ENCODE assay signal across 14 cellular contexts in the genomic region with DNA sequence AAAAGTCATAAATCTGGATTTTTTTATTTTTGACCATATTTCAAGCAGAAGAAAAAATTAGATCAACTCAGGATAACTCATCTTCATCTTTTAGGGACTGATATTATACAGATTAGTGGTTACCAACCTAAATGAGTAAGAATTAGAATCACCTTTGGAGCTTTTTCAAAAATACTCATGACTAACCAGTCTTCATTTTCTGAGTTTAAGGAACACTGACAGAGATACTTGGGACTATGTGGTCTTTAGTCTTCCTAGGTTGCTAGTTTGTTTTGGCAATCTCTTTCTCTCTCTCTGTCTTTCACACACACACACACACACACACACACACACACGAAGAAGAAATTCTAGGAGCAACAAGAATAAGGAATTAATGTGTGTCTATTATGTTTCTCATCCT. TPM values are rescaled to one million over a fixed set of nuclear protein-coding genes. Genes with fewer than 3 reads are reported as not detected.
DNase-seq lines count a peak whose midpoint lies in the region; ATAC-seq and TF ChIP-seq lines count a peak whose summit lies in the region.
"Had no signal": no experiment of that assay in that cellular context is flagged by ENCODE, and none has a peak within 500 bp of the region (broad histone marks: within the 10 kb centered on the region; RNA-seq: fewer than 3 reads in every experiment).

No MANE protein-coding gene starts in this region.

- H3K4me1 Mint-ChIP-seq in activated T-cell treated with anti-CD3 and anti-CD28 coated beads, Interleukin-2, amount 50 U/mL, for 72 hours (ENCODE audit: low read depth) = peaks cover 13% of the 10 kb centered on the region

- H3K36me3 Mint-ChIP-seq in activated T-cell treated with anti-CD3 and anti-CD28 coated beads, Interleukin-2, amount 50 U/mL, for 72 hours (ENCODE audit: insufficient read depth in 2 of 2) = peaks cover 4 to 7% of the 10 kb centered on the region in 2 donors

- no peaks in the 10 kb centered on the region for H3K27me3 Mint-ChIP-seq in activated T-cell treated with anti-CD3 and anti-CD28 coated beads, Interleukin-2, amount 50 U/mL, for 72 hours (ENCODE audit: low read depth)

- intact Hi-C loops in breast epithelium (cut with DNase I; ENCODE audit: low total_unique reads) = no loop called here
- intact Hi-C loops in lower lobe of right lung (cut with DNase I) = no loop called here
- intact Hi-C loops in transverse colon (cut with DNase I; ENCODE audit: low total_unique reads) = no loop called here

- WGBS in transverse colon (ENCODE audit: low coverage in 1 of 2), 2 donors = 11 to 24% methylated on average over 1 of the region's 1 CpG

- no peak for DNase-seq in activated T-cell treated with anti-CD3 and anti-CD28 coated beads, Interleukin-2, amount 50 U/mL, for 72 hours
- DNase-seq in activated T-cell treated with anti-CD3 and anti-CD28 coated beads, Interleukin-2, amount 50 U/mL, for 1 hour = no peak
- DNase-seq in breast epithelium (ENCODE audit: low spot score in 2 of 2) (no peak), lower lobe of right lung (no peak), transverse colon (no peak), NCI-H82 treated with DMSO at 0.1 percent for 48 hours (lab: John Stamatoyannopoulos, UW; ENCODE audit: unreplicated experiment) (no peak)
- DNase-seq: activated CD4-positive, alpha-beta T cell treated with anti-CD3 and anti-CD28 coated beads, Interleukin-2, amount 50 U/mL, for 48 hours; midbrain; NCI-H2227 treated with DMSO at 0.1 percent for 48 hours; SJCRH30; stimulated activated CD4-positive, alpha-beta T cell treated with anti-CD3 and anti-CD28 coated beads, Interleukin-1b, Interleukin-23, amount 100 ng/mL, for 48 hours had no signal

- no peaks in the 10 kb centered on the region for H3K9me3 ChIP-seq in breast epithelium
- H3K9me3 ChIP-seq in lower lobe of right lung = no peaks in the 10 kb centered on the region
- no peaks in the 10 kb centered on the region for H3K9me3 ChIP-seq in transverse colon
- H3K9me3 ChIP-seq: SJCRH30 had no signal

- H3K4me3 Mint-ChIP-seq in activated T-cell treated with anti-CD3 and anti-CD28 coated beads, Interleukin-2, amount 50 U/mL, for 72 hours = no peak overlapping the region
- H3K4me3 Mint-ChIP-seq: GM23338 had no signal

- no peak for TF ChIP-seq CTCF in breast epithelium (IDR thresholded peaks at IDR 0.05)
- TF ChIP-seq CTCF in lower lobe of right lung (IDR thresholded peaks at IDR 0.05) = no peak
- no peak for TF ChIP-seq CTCF in transverse colon (IDR thresholded peaks at IDR 0.05)

- TF ChIP-seq POLR2A in breast epithelium (IDR thresholded peaks at IDR 0.05) (no peak), transverse colon (IDR thresholded peaks at IDR 0.05) (no peak)

- H3K27me3 ChIP-seq in breast epithelium (no peaks in the 10 kb centered on the region), lower lobe of right lung (ENCODE audit: low read depth) (no peaks in the 10 kb centered on the region), transverse colon (no peaks in the 10 kb centered on the region)
- H3K27me3 ChIP-seq: SJCRH30 had no signal

- no peak for TF ChIP-seq EP300 in transverse colon (IDR thresholded peaks at IDR 0.05; ENCODE audit: low read depth)

- H3K4me1 ChIP-seq in breast epithelium (no peaks in the 10 kb centered on the region), lower lobe of right lung (peaks cover 59% of the 10 kb centered on the region), transverse colon (peaks cover 12 to 63% (median 36%) of the 10 kb centered on the region in 4 donors)

- H3K27ac ChIP-seq in breast epithelium (peak overlapping the region; percentile 29 to 54), lower lobe of right lung (peak overlapping the region; percentile 73), transverse colon (peak overlapping the region; percentile 62 to 80 (median 67))
- H3K27ac ChIP-seq: SJCRH30 had no signal

- no peak for ATAC-seq in activated T-cell treated with anti-CD3 and anti-CD28 coated beads, Interleukin-2, amount 50 U/mL, for 72 hours (replicated peaks in 1 of 2)
- ATAC-seq in lower lobe of right lung (no peak), HG03139 (IDR thresholded peaks at IDR 0.05; ENCODE audit: unreplicated experiment) (no peak), HG02840 (IDR thresholded peaks at IDR 0.05; ENCODE audit: low FRiP score, unreplicated experiment) (no peak)
- ATAC-seq: GM23338 had no signal

- in situ Hi-C loops in transverse colon (cut with MboI; ENCODE audit: low pct_ligation_motif_present in 1 of 4, low pct_unique_long_range_greater_than_20kb in 1 of 4, low sequenced_read_pairs in 3 of 4) = no loop called here

- no peaks in the 10 kb centered on the region for H3K36me3 ChIP-seq in breast epithelium
- peaks cover 4% of the 10 kb centered on the region for H3K36me3 ChIP-seq in lower lobe of right lung
- H3K36me3 ChIP-seq in transverse colon = peaks cover 0 to 4% (median 0%) of the 10 kb centered on the region in 4 donors

- no peaks in the 10 kb centered on the region for H3K9me3 Mint-ChIP-seq in activated T-cell treated with anti-CD3 and anti-CD28 coated beads, Interleukin-2, amount 50 U/mL, for 72 hours
- H3K9me3 Mint-ChIP-seq: GM23338 had no signal

- H3K4me3 ChIP-seq in breast epithelium (no peak overlapping the region), lower lobe of right lung (no peak overlapping the region), transverse colon (no peak overlapping the region)
- H3K4me3 ChIP-seq: GM23338, SJCRH30 had no signal

- H3K27ac Mint-ChIP-seq in activated T-cell treated with anti-CD3 and anti-CD28 coated beads, Interleukin-2, amount 50 U/mL, for 72 hours = peak overlapping the region; percentile 51
- H3K27ac Mint-ChIP-seq: GM23338 had no signal

RNA-seq across cellular contexts. Expression of a gene that starts 50.1 kb away (rescaled TPM):
- total RNA-seq in activated T-cell treated with anti-CD3 and anti-CD28 coated beads, Interleukin-2, amount 50 U/mL, for 72 hours = 10 to 100 TPM; 48.6 to 55.1 TPM
- total RNA-seq in breast epithelium (10 to 100 TPM; 24.9 to 31.4 (median 27.5) TPM), lower lobe of right lung (73.7 TPM), transverse colon (10 to 100 TPM; 18.7 to 65.8 (median 45.3) TPM)
